Comparison of ENCODE assay signal across 16 cellular contexts in genomic region chr16:790086-790485, GRCh38. TPM values are rescaled to one million over a fixed set of nuclear protein-coding genes. Genes with fewer than 3 reads are reported as not detected.
A peak's percentile ranks its signal among the peaks of the same experiment; 100 is the strongest.
DNase-seq lines count a peak whose midpoint lies in the region; ATAC-seq and TF ChIP-seq lines count a peak whose summit lies in the region.
"Had no signal": no experiment of that assay in that cellular context is flagged by ENCODE, and none has a peak within 500 bp of the region (broad histone marks: within the 10 kb centered on the region; RNA-seq: fewer than 3 reads in every experiment).

No MANE protein-coding gene starts in this region.

- ATAC-seq in activated CD8-positive, alpha-beta memory T cell treated with anti-CD3 and anti-CD28 coated beads, Interleukin-2, amount 10 ng/mL, durations not matched to agents 7 days and 5 days, result no peak
- ATAC-seq in activated naive CD8-positive, alpha-beta T cell treated with anti-CD3 and anti-CD28 coated beads, Interleukin-2, amount 10 ng/mL, durations not matched to agents 7 days and 5 days (ENCODE audit: low read depth), result no peak
- ATAC-seq in HG03460 (IDR thresholded peaks at IDR 0.05; ENCODE audit: unreplicated experiment), result no peak

- H3K4me1 ChIP-seq in KMS-11 (ENCODE audit: low read depth, poor library complexity, severe bottlenecking) (peaks cover 10% of the 10 kb centered on the region), neuron (ENCODE audit: insufficient read depth, low read length) (peaks cover 20% of the 10 kb centered on the region)

- H3K27me3 ChIP-seq in KMS-11 (ENCODE audit: insufficient read depth, low read depth) (no peaks in the 10 kb centered on the region), neuron (ENCODE audit: insufficient read depth, low read length) (no peaks in the 10 kb centered on the region)
- H3K27me3 ChIP-seq: Peyer's patch, tibial artery had no signal

- H2AFZ ChIP-seq in KMS-11 (ENCODE audit: low read depth) (no peak overlapping the region), neuron (ENCODE audit: low read depth, low read length) (no peak overlapping the region)

- H3K27ac ChIP-seq in KMS-11, result no peak overlapping the region
- H3K27ac ChIP-seq: Peyer's patch, tibial artery had no signal

- H3K4me2 ChIP-seq in KMS-11, result peak overlapping the region; percentile 93; the same call in 1 of the 2 replicates

- DNase-seq in activated CD8-positive, alpha-beta memory T cell treated with anti-CD3 and anti-CD28 coated beads, Interleukin-2, amount 10 ng/mL, durations not matched to agents 7 days and 5 days, result no peak
- no peak for DNase-seq in activated CD8-positive, alpha-beta memory T cell treated with anti-CD3 and anti-CD28 coated beads for 24 hours
- DNase-seq in activated naive CD8-positive, alpha-beta T cell treated with anti-CD3 and anti-CD28 coated beads, Interleukin-2, amount 10 ng/mL, durations not matched to agents 7 days and 5 days, result no peak
- no peak for DNase-seq in epidermal melanocyte (ENCODE audit: insufficient read length, low spot score)
- no peak for DNase-seq in NCI-H526 (lab: John Stamatoyannopoulos, UW)
- DNase-seq: hypothalamus; MM.1S; NCI-H2029; NCI-H526 treated with DMSO at 0.1 percent for 48 hours; Peyer's patch; retina; stimulated activated CD4-positive, alpha-beta T cell treated with anti-CD3 and anti-CD28 coated beads, Interleukin-2, amount 100 ng/mL, for 24 hours; tibial artery had no signal

- TF ChIP-seq CTCF in KMS-11 (conservative IDR thresholded peaks at IDR 0.05; ENCODE audit: low read depth, low read length), result no peak

- H3K79me2 ChIP-seq in KMS-11 (ENCODE audit: insufficient read depth, low read depth), result peaks cover 16% of the 10 kb centered on the region; the same call in 1 of the 2 replicates

- CTCF ChIA-PET in activated CD8-positive, alpha-beta memory T cell treated with anti-CD3 and anti-CD28 coated beads, Interleukin-2, amount 10 ng/mL, durations not matched to agents 7 days and 5 days (lab: Charles Lee), result no interaction called here

- no peaks in the 10 kb centered on the region for H3K36me3 ChIP-seq in KMS-11 (ENCODE audit: insufficient read depth)
- H3K36me3 ChIP-seq in neuron (ENCODE audit: insufficient read depth, low read length), result peaks cover 43% of the 10 kb centered on the region

- no peaks in the 10 kb centered on the region for H3K9me3 Mint-ChIP-seq in activated CD8-positive, alpha-beta memory T cell treated with anti-CD3 and anti-CD28 coated beads, Interleukin-2, amount 10 ng/mL, durations not matched to agents 7 days and 5 days (ENCODE audit: low read depth)
- no peaks in the 10 kb centered on the region for H3K9me3 Mint-ChIP-seq in activated naive CD8-positive, alpha-beta T cell treated with anti-CD3 and anti-CD28 coated beads, Interleukin-2, amount 10 ng/mL, durations not matched to agents 7 days and 5 days

- no peak overlapping the region for H3K9ac ChIP-seq in KMS-11

- no peaks in the 10 kb centered on the region for H4K20me1 ChIP-seq in KMS-11 (ENCODE audit: insufficient read depth)

- H3K36me3 Mint-ChIP-seq in activated CD8-positive, alpha-beta memory T cell treated with anti-CD3 and anti-CD28 coated beads, Interleukin-2, amount 10 ng/mL, durations not matched to agents 7 days and 5 days, result peaks cover 9% of the 10 kb centered on the region
- peaks cover 5% of the 10 kb centered on the region for H3K36me3 Mint-ChIP-seq in activated naive CD8-positive, alpha-beta T cell treated with anti-CD3 and anti-CD28 coated beads, Interleukin-2, amount 10 ng/mL, durations not matched to agents 7 days and 5 days

- POLR2A ChIA-PET in activated naive CD8-positive, alpha-beta T cell treated with anti-CD3 and anti-CD28 coated beads, Interleukin-2, amount 10 ng/mL, durations not matched to agents 7 days and 5 days (lab: Charles Lee), result no interaction called here

- peak overlapping the region; percentile 76 for H3K4me3 Mint-ChIP-seq in activated CD8-positive, alpha-beta memory T cell treated with anti-CD3 and anti-CD28 coated beads, Interleukin-2, amount 10 ng/mL, durations not matched to agents 7 days and 5 days
- peak overlapping the region; percentile 62 for H3K4me3 Mint-ChIP-seq in activated naive CD8-positive, alpha-beta T cell treated with anti-CD3 and anti-CD28 coated beads, Interleukin-2, amount 10 ng/mL, durations not matched to agents 7 days and 5 days

- H3K4me1 Mint-ChIP-seq in activated CD8-positive, alpha-beta memory T cell treated with anti-CD3 and anti-CD28 coated beads, Interleukin-2, amount 10 ng/mL, durations not matched to agents 7 days and 5 days, result peaks cover 19% of the 10 kb centered on the region
- H3K4me1 Mint-ChIP-seq in activated naive CD8-positive, alpha-beta T cell treated with anti-CD3 and anti-CD28 coated beads, Interleukin-2, amount 10 ng/mL, durations not matched to agents 7 days and 5 days, result peaks cover 7% of the 10 kb centered on the region

- no peak overlapping the region for H3K27ac Mint-ChIP-seq in activated CD8-positive, alpha-beta memory T cell treated with anti-CD3 and anti-CD28 coated beads, Interleukin-2, amount 10 ng/mL, durations not matched to agents 7 days and 5 days
- no peak overlapping the region for H3K27ac Mint-ChIP-seq in activated naive CD8-positive, alpha-beta T cell treated with anti-CD3 and anti-CD28 coated beads, Interleukin-2, amount 10 ng/mL, durations not matched to agents 7 days and 5 days

- H3K27me3 Mint-ChIP-seq in activated CD8-positive, alpha-beta memory T cell treated with anti-CD3 and anti-CD28 coated beads, Interleukin-2, amount 10 ng/mL, durations not matched to agents 7 days and 5 days, result no peaks in the 10 kb centered on the region
- H3K27me3 Mint-ChIP-seq in activated naive CD8-positive, alpha-beta T cell treated with anti-CD3 and anti-CD28 coated beads, Interleukin-2, amount 10 ng/mL, durations not matched to agents 7 days and 5 days, result no peaks in the 10 kb centered on the region

- H3K9me3 ChIP-seq in neuron (ENCODE audit: low read length), result no peaks in the 10 kb centered on the region
- H3K9me3 ChIP-seq: Peyer's patch, tibial artery had no signal

- no peak overlapping the region for H3K4me3 ChIP-seq in KMS-11 (IDR thresholded peaks at IDR 0.05; ENCODE audit: insufficient read depth, low read depth, low read length)
- peak overlapping the region; percentile 65 for H3K4me3 ChIP-seq in neuron (ENCODE audit: low read length)
- H3K4me3 ChIP-seq: Peyer's patch, tibial artery had no signal

RNA-seq across cellular contexts. Expression of gene CHTF18, which starts 1.7 kb away (rescaled TPM):
- total RNA-seq in activated CD8-positive, alpha-beta memory T cell treated with anti-CD3 and anti-CD28 coated beads, Interleukin-2, amount 10 ng/mL, durations not matched to agents 7 days and 5 days, result 100 to 1,000 TPM; 125 to 139 TPM
- total RNA-seq in activated naive CD8-positive, alpha-beta T cell treated with anti-CD3 and anti-CD28 coated beads, Interleukin-2, amount 10 ng/mL, durations not matched to agents 7 days and 5 days, result 10 to 100 TPM; 92.8 to 94.2 TPM

RNA-seq across cellular contexts. Expression of gene RPUSD1, which starts 1.9 kb away (rescaled TPM):
- 10 to 100 TPM; 27.8 to 38.0 TPM for total RNA-seq in activated CD8-positive, alpha-beta memory T cell treated with anti-CD3 and anti-CD28 coated beads, Interleukin-2, amount 10 ng/mL, durations not matched to agents 7 days and 5 days
- 10 to 100 TPM; 25.1 to 26.6 TPM for total RNA-seq in activated naive CD8-positive, alpha-beta T cell treated with anti-CD3 and anti-CD28 coated beads, Interleukin-2, amount 10 ng/mL, durations not matched to agents 7 days and 5 days

RNA-seq across cellular contexts. Expression of gene GNG13, which starts 10.4 kb away (rescaled TPM):
- not detected for total RNA-seq in activated CD8-positive, alpha-beta memory T cell treated with anti-CD3 and anti-CD28 coated beads, Interleukin-2, amount 10 ng/mL, durations not matched to agents 7 days and 5 days
- total RNA-seq in activated naive CD8-positive, alpha-beta T cell treated with anti-CD3 and anti-CD28 coated beads, Interleukin-2, amount 10 ng/mL, durations not matched to agents 7 days and 5 days, result not detected

RNA-seq across cellular contexts. Expression of gene MSLN, which starts 29.6 kb away (rescaled TPM):
- total RNA-seq in activated CD8-positive, alpha-beta memory T cell treated with anti-CD3 and anti-CD28 coated beads, Interleukin-2, amount 10 ng/mL, durations not matched to agents 7 days and 5 days, result not detected
- not detected for total RNA-seq in activated naive CD8-positive, alpha-beta T cell treated with anti-CD3 and anti-CD28 coated beads, Interleukin-2, amount 10 ng/mL, durations not matched to agents 7 days and 5 days

RNA-seq across cellular contexts. Expression of gene CIAO3, which starts 49.3 kb away (rescaled TPM):
- total RNA-seq in activated CD8-positive, alpha-beta memory T cell treated with anti-CD3 and anti-CD28 coated beads, Interleukin-2, amount 10 ng/mL, durations not matched to agents 7 days and 5 days, result 10 to 100 TPM; 34.8 to 37.0 TPM
- total RNA-seq in activated naive CD8-positive, alpha-beta T cell treated with anti-CD3 and anti-CD28 coated beads, Interleukin-2, amount 10 ng/mL, durations not matched to agents 7 days and 5 days, result 10 to 100 TPM; 39.6 to 42.4 TPM
